Comparison of ENCODE assay signal across 8 cellular contexts in genomic region chr7:107505997-107506682, GRCh38. TPM values are rescaled to one million over a fixed set of nuclear protein-coding genes. Genes with fewer than 3 reads are reported as not detected.
DNase-seq lines count a peak whose midpoint lies in the region; ATAC-seq and TF ChIP-seq lines count a peak whose summit lies in the region.
"Had no signal": no experiment of that assay in that cellular context is flagged by ENCODE, and none has a peak within 500 bp of the region (broad histone marks: within the 10 kb centered on the region; RNA-seq: fewer than 3 reads in every experiment).

No MANE protein-coding gene starts in this region.

- no peak for TF ChIP-seq CTCF in choroid plexus epithelial cell (conservative IDR thresholded peaks at IDR 0.05; ENCODE audit: low read depth, low read length)
- TF ChIP-seq CTCF in prostate gland (IDR thresholded peaks at IDR 0.05): no peak
- no peak for TF ChIP-seq CTCF in coronary artery (IDR thresholded peaks at IDR 0.05)

- intact Hi-C loops in prostate gland (cut with DNase I): no loop called here

- H3K27ac ChIP-seq in prostate gland (peak overlapping the region; percentile 15 to 47), coronary artery (no peak overlapping the region)

- H3K4me1 ChIP-seq in prostate gland (replicated peaks): no peaks in the 10 kb centered on the region

- no peaks in the 10 kb centered on the region for H3K9me3 ChIP-seq in prostate gland

- H3K27ac Mint-ChIP-seq in natural killer cell treated with Interleukin-12 subunit alpha and Interleukin-12 subunit beta and Interleukin-15 and Interleukin-18, amount 100 ng/mL, for 72 hours: no peak overlapping the region

- H3K27me3 Mint-ChIP-seq in natural killer cell treated with Interleukin-12 subunit alpha and Interleukin-12 subunit beta and Interleukin-15 and Interleukin-18, amount 100 ng/mL, for 72 hours: no peaks in the 10 kb centered on the region
- H3K27me3 Mint-ChIP-seq: naive thymus-derived CD8-positive, alpha-beta T cell had no signal

- peaks cover 11 to 25% of the 10 kb centered on the region in 2 donors for H3K4me1 Mint-ChIP-seq in natural killer cell treated with Interleukin-12 subunit alpha and Interleukin-12 subunit beta and Interleukin-15 and Interleukin-18, amount 100 ng/mL, for 72 hours (ENCODE audit: low read depth in 2 of 2)

- TF ChIP-seq POLR2A in prostate gland (IDR thresholded peaks at IDR 0.05): no peak

- no peaks in the 10 kb centered on the region for H3K36me3 Mint-ChIP-seq in natural killer cell treated with Interleukin-12 subunit alpha and Interleukin-12 subunit beta and Interleukin-15 and Interleukin-18, amount 100 ng/mL, for 72 hours

- no peak for ATAC-seq in natural killer cell treated with Interleukin-12 subunit alpha and Interleukin-12 subunit beta and Interleukin-15 and Interleukin-18, amount 100 ng/mL, for 72 hours
- ATAC-seq: naive thymus-derived CD8-positive, alpha-beta T cell had no signal

- DNase-seq in LHCN-M2 (ENCODE audit: low read depth) (peak; percentile 38), NCI-H345 (lab: John Stamatoyannopoulos, UW) (peak; percentile 87), choroid plexus epithelial cell (ENCODE audit: low read depth) (peak; percentile 41), prostate gland (ENCODE audit: low spot score) (peak; percentile 47), AML-193 (lab: John Stamatoyannopoulos, UW) (no peak), coronary artery (ENCODE audit: low spot score) (no peak)
- DNase-seq in natural killer cell treated with Interleukin-12 subunit alpha and Interleukin-12 subunit beta and Interleukin-15 and Interleukin-18, amount 100 ng/mL, for 72 hours (ENCODE audit: low spot score): no peak
- DNase-seq: naive thymus-derived CD8-positive, alpha-beta T cell had no signal

- 63% methylated on average over 2 of the region's 2 CpGs for WGBS in prostate gland

- no peaks in the 10 kb centered on the region for H3K36me3 ChIP-seq in prostate gland

- H3K4me3 ChIP-seq in choroid plexus epithelial cell (ENCODE audit: low read depth, low read length): no peak overlapping the region
- no peak overlapping the region for H3K4me3 ChIP-seq in prostate gland
- H3K4me3 ChIP-seq in coronary artery: no peak overlapping the region

- no peak overlapping the region for H3K4me3 Mint-ChIP-seq in natural killer cell treated with Interleukin-12 subunit alpha and Interleukin-12 subunit beta and Interleukin-15 and Interleukin-18, amount 100 ng/mL, for 72 hours

- no peaks in the 10 kb centered on the region for H3K9me3 Mint-ChIP-seq in natural killer cell treated with Interleukin-12 subunit alpha and Interleukin-12 subunit beta and Interleukin-15 and Interleukin-18, amount 100 ng/mL, for 72 hours

- no peaks in the 10 kb centered on the region for H3K27me3 ChIP-seq in prostate gland (replicated peaks; ENCODE audit: insufficient read depth)

RNA-seq across cellular contexts. Expression of gene GPR22, which starts 36.3 kb away (rescaled TPM):
- total RNA-seq in LHCN-M2 (2014; rRNA removed): not detected in 2 replicates
- polyA plus RNA-seq in LHCN-M2 (2012): 0.04 TPM
- total RNA-seq in prostate gland: not detected
- not detected for total RNA-seq in natural killer cell treated with Interleukin-12 subunit alpha and Interleukin-12 subunit beta and Interleukin-15 and Interleukin-18, amount 100 ng/mL, for 72 hours
- total RNA-seq: naive thymus-derived CD8-positive, alpha-beta T cell had no signal

RNA-seq across cellular contexts. Expression of gene COG5, which starts 57.6 kb away (rescaled TPM):
- total RNA-seq in LHCN-M2 (2014; rRNA removed) (31.1 and 41.0 TPM in 2 replicates), prostate gland (10 to 100 TPM; 35.1 to 86.4 TPM)
- polyA plus RNA-seq in LHCN-M2 (2012): 14.4 TPM
- total RNA-seq in natural killer cell treated with Interleukin-12 subunit alpha and Interleukin-12 subunit beta and Interleukin-15 and Interleukin-18, amount 100 ng/mL, for 72 hours: 10 to 100 TPM; 41.0 to 56.2 TPM

RNA-seq across cellular contexts. Expression of gene DUS4L, which starts 57.6 kb away (rescaled TPM):
- total RNA-seq in LHCN-M2 (2014; rRNA removed): 13.9 and 17.8 TPM in 2 replicates
- polyA plus RNA-seq in LHCN-M2 (2012): 4.5 TPM
- total RNA-seq in prostate gland: 10 to 100 TPM in 1 of 2 donors, 1 to 10 TPM in 1; 9.7 to 15.3 TPM
- total RNA-seq in natural killer cell treated with Interleukin-12 subunit alpha and Interleukin-12 subunit beta and Interleukin-15 and Interleukin-18, amount 100 ng/mL, for 72 hours: 10 to 100 TPM in 1 of 2 donors, 1 to 10 TPM in 1; 6.4 to 10.0 TPM

Comparison
In these comparisons a context has a peak if more than half of its experiments do, and no peak if none do; other contexts are left out.
1. DNase-seq: peak in LHCN-M2 (single experiment), NCI-H345 (single experiment), choroid plexus epithelial cell (single experiment) and prostate gland (single experiment); none in AML-193 (0 of 2), natural killer cell treated with Interleukin-12 subunit alpha and Interleukin-12 subunit beta and Interleukin-15 and Interleukin-18, amount 100 ng/mL, for 72 hours (single experiment) and coronary artery (single experiment).
2. H3K27ac ChIP-seq: peak in prostate gland (2 of 2); none in coronary artery (0 of 2).